Comparison of ENCODE assay signal across 1 cellular context in genomic region chr17:80119839-80120238, GRCh38.
A peak's percentile ranks its signal among the peaks of the same experiment; 100 is the strongest.
TF ChIP-seq lines count a peak whose summit lies in the region.

No MANE protein-coding gene starts in this region.

TF ChIP-seq in K562, 482 proteins besides CTCF, POLR2A, EP300 and RAD21:
- TF ChIP-seq KLF1 (tag; IDR thresholded peaks at IDR 0.05) (peak; percentile 87), CREB1 (IDR thresholded peaks at IDR 0.05) (peak; percentile 32; the same call in 1 of the 2 replicates), CREB1 (CRISPR knock-in tag; IDR thresholded peaks at IDR 0.05) (no peak), NCOA1 (IDR thresholded peaks at IDR 0.05; ENCODE audit: low read depth) (0 out of 2 replicates have a peak, but pooled peaks have one; percentile 45), THRA (IDR thresholded peaks at IDR 0.05) (0 out of 2 replicates have a peak, but pooled peaks have one; percentile 54), POLR3G (IDR thresholded peaks at IDR 0.05; ENCODE audit: extremely low read depth, insufficient read length, insufficient replicate concordance) (no peak), ZBTB8A (IDR thresholded peaks at IDR 0.05; ENCODE audit: partially characterized antibody) (no peak), CREM (IDR thresholded peaks at IDR 0.05; ENCODE audit: low read depth) (peak; percentile 52; the same call in 1 of the 2 replicates), JUND (IDR thresholded peaks at IDR 0.05; ENCODE audit: borderline replicate concordance, low read depth, low read length) (peak; percentile 26; the same call in 1 of the 2 replicates), JUND (tag; IDR thresholded peaks at IDR 0.05; ENCODE audit: borderline replicate concordance, low read depth, low read length) (no peak), HSF4 (CRISPR knock-in tag; IDR thresholded peaks at IDR 0.05; ENCODE audit: borderline replicate concordance) (no peak), NR3C1 (CRISPR knock-in tag; IDR thresholded peaks at IDR 0.05) (no peak)
- TF ChIP-seq, protein P1, sequence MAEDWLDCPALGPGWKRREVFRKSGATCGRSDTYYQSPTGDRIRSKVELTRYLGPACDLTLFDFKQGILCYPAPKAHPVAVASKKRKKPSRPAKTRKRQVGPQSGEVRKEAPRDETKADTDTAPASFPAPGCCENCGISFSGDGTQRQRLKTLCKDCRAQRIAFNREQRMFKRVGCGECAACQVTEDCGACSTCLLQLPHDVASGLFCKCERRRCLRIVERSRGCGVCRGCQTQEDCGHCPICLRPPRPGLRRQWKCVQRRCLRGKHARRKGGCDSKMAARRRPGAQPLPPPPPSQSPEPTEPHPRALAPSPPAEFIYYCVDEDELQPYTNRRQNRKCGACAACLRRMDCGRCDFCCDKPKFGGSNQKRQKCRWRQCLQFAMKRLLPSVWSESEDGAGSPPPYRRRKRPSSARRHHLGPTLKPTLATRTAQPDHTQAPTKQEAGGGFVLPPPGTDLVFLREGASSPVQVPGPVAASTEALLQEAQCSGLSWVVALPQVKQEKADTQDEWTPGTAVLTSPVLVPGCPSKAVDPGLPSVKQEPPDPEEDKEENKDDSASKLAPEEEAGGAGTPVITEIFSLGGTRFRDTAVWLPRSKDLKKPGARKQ (CRISPR knock-in tag; IDR thresholded peaks at IDR 0.05): no peak
- TF ChIP-seq, protein P2, sequence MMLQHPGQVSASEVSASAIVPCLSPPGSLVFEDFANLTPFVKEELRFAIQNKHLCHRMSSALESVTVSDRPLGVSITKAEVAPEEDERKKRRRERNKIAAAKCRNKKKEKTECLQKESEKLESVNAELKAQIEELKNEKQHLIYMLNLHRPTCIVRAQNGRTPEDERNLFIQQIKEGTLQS (IDR thresholded peaks at IDR 0.05): peak; percentile 21; the same call in 1 of the 2 replicates
- TF ChIP-seq, protein P2 (CRISPR knock-in tag; conservative IDR thresholded peaks at IDR 0.05): no peak
- TF ChIP-seq, protein P3, sequence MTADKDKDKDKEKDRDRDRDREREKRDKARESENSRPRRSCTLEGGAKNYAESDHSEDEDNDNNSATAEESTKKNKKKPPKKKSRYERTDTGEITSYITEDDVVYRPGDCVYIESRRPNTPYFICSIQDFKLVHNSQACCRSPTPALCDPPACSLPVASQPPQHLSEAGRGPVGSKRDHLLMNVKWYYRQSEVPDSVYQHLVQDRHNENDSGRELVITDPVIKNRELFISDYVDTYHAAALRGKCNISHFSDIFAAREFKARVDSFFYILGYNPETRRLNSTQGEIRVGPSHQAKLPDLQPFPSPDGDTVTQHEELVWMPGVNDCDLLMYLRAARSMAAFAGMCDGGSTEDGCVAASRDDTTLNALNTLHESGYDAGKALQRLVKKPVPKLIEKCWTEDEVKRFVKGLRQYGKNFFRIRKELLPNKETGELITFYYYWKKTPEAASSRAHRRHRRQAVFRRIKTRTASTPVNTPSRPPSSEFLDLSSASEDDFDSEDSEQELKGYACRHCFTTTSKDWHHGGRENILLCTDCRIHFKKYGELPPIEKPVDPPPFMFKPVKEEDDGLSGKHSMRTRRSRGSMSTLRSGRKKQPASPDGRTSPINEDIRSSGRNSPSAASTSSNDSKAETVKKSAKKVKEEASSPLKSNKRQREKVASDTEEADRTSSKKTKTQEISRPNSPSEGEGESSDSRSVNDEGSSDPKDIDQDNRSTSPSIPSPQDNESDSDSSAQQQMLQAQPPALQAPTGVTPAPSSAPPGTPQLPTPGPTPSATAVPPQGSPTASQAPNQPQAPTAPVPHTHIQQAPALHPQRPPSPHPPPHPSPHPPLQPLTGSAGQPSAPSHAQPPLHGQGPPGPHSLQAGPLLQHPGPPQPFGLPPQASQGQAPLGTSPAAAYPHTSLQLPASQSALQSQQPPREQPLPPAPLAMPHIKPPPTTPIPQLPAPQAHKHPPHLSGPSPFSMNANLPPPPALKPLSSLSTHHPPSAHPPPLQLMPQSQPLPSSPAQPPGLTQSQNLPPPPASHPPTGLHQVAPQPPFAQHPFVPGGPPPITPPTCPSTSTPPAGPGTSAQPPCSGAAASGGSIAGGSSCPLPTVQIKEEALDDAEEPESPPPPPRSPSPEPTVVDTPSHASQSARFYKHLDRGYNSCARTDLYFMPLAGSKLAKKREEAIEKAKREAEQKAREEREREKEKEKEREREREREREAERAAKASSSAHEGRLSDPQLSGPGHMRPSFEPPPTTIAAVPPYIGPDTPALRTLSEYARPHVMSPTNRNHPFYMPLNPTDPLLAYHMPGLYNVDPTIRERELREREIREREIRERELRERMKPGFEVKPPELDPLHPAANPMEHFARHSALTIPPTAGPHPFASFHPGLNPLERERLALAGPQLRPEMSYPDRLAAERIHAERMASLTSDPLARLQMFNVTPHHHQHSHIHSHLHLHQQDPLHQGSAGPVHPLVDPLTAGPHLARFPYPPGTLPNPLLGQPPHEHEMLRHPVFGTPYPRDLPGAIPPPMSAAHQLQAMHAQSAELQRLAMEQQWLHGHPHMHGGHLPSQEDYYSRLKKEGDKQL (CRISPR knock-in tag; IDR thresholded peaks at IDR 0.05; ENCODE audit: borderline replicate concordance): no peak
